ENCODE assay signal across 18 cellular contexts in the genomic region with DNA sequence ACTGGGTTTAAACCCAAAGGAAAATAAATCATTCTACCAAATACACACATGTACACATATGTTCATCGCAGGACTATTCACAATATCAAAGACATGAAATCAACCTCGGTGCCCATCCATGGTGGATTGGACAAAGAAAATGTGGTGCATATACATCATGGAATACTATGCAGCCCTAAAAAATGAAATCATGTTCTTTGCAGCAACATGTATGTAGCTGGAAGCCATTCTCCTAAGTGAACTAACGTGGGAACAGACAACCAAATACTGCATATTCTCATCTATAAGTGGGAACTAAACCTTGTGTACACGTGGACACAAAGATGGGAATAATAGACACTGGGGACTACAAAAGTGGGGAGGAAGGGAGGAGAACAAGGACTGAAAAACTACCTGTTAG.
A peak's percentile ranks its signal among the peaks of the same experiment; 100 is the strongest.
DNase-seq lines count a peak whose midpoint lies in the region; ATAC-seq, FAIRE-seq and TF ChIP-seq lines count a peak whose summit lies in the region.
"Had no signal": no experiment of that assay in that cellular context is flagged by ENCODE, and none has a peak within 500 bp of the region (broad histone marks: within the 10 kb centered on the region; RNA-seq: fewer than 3 reads in every experiment).

No MANE protein-coding gene starts in this region.

- H2BK120ac ChIP-seq in H1 (replicated peaks; ENCODE audit: low read depth, low read length), result no peak overlapping the region
- H2BK120ac ChIP-seq in trophoblast cell (ENCODE audit: insufficient read depth, low read length, poor library complexity), result no peak overlapping the region

- H3K23ac ChIP-seq in H1 (ENCODE audit: insufficient read length) (no peak overlapping the region), trophoblast cell (ENCODE audit: low read length) (peak overlapping the region; percentile 63)

- TF ChIP-seq POLR2A in A549 (IDR thresholded peaks at IDR 0.05; ENCODE audit: low read length) (no peak), H1 (IDR thresholded peaks at IDR 0.05; ENCODE audit: control extremely low read depth in 1 of 2, low read depth in 2 of 2, low read length in 2 of 2) (no peak)

- H2AFZ ChIP-seq in H1 (ENCODE audit: low read length) (no peak overlapping the region), trophoblast cell (ENCODE audit: insufficient read depth, low read length, poor library complexity) (no peak overlapping the region)
- H2AFZ ChIP-seq: GM23248 had no signal

- POLR2A ChIA-PET in A549 (lab: Yijun Ruan, JAX), result no interaction called here
- POLR2A ChIA-PET in H1 (lab: Charles Lee; ENCODE audit: partially characterized antibody), result no interaction called here

- H3K36me3 ChIP-seq in H1 (ENCODE audit: control insufficient read depth in 2 of 4, insufficient read depth in 4 of 4, low read length in 3 of 4) (no peaks in the 10 kb centered on the region), trophoblast cell (ENCODE audit: control insufficient read depth in 1 of 2, insufficient read depth in 2 of 2, low read length in 2 of 2) (no peaks in the 10 kb centered on the region), left lung (no peaks in the 10 kb centered on the region)
- H3K36me3 ChIP-seq: BLaER1 treated with 17β-estradiol and CSF1 and Interleukin-3, amounts not matched to agents 10 nM and 100 nM had no signal

- H2BK5ac ChIP-seq in H1 (ENCODE audit: low read depth, low read length) (no peak overlapping the region), trophoblast cell (ENCODE audit: low read depth, low read length, poor library complexity) (no peak overlapping the region)

- H3K79me2 ChIP-seq in H1 (ENCODE audit: control insufficient read depth in 1 of 2, insufficient read depth in 2 of 2, low read length in 2 of 2) (no peaks in the 10 kb centered on the region), trophoblast cell (ENCODE audit: control insufficient read depth, insufficient read depth, low read length, poor library complexity) (no peaks in the 10 kb centered on the region)

- CTCF ChIA-PET in A549 (lab: Yijun Ruan, JAX) (no interaction called here), H1 (lab: Charles Lee; ENCODE audit: partially characterized antibody) (no interaction called here)

- H3K9ac ChIP-seq in H1 (replicated peaks in 1 of 4; ENCODE audit: extremely low read depth in 1 of 4, low read depth in 3 of 4, low read length in 3 of 4), result no peak overlapping the region
- no peak overlapping the region for H3K9ac ChIP-seq in trophoblast cell (ENCODE audit: low read length)
- H3K9ac ChIP-seq: BLaER1 treated with 17β-estradiol and CSF1 and Interleukin-3, amounts not matched to agents 10 nM and 100 nM; GM23248 had no signal

- no peaks in the 10 kb centered on the region for H3K23me2 ChIP-seq in H1 (ENCODE audit: low read depth, low read length)

- H2BK15ac ChIP-seq in H1 (ENCODE audit: low read length), result no peak overlapping the region

- FAIRE-seq in A549 (lab: Jason Lieb, UNC) (no peak), HTR-8/SVneo (lab: Jason Lieb, UNC) (peak; percentile 85), H1 (lab: Jason Lieb, UNC) (no peak)
- FAIRE-seq: GM19239, H54, HepG2 had no signal

- no peak overlapping the region for H3K56ac ChIP-seq in H1 (replicated peaks; ENCODE audit: insufficient read length, low read depth, low read length)

- H3K4me3 ChIP-seq in A549, result no peak overlapping the region
- no peak overlapping the region for H3K4me3 ChIP-seq in H1 (ENCODE audit: extremely low read depth in 1 of 4, insufficient read depth in 2 of 4, low read depth in 3 of 4, low read length in 4 of 4)
- H3K4me3 ChIP-seq in trophoblast cell (ENCODE audit: low read depth, low read length), result no peak overlapping the region
- H3K4me3 ChIP-seq in left lung, result no peak overlapping the region
- H3K4me3 ChIP-seq: BLaER1 treated with 17β-estradiol and CSF1 and Interleukin-3, amounts not matched to agents 10 nM and 100 nM; GM23248 had no signal

- H4K91ac ChIP-seq in H1 (replicated peaks; ENCODE audit: insufficient read length, low read length) (no peak overlapping the region), trophoblast cell (ENCODE audit: low read depth, low read length) (no peak overlapping the region)

- DNase-seq in A549 (ENCODE audit: low read depth in 1 of 2, low spot score in 1 of 2), result no peak
- no peak for DNase-seq in HTR-8/SVneo (ENCODE audit: insufficient read length, low spot score)
- DNase-seq in H1 (ENCODE audit: low read depth in 1 of 2, low spot score in 2 of 2), result no peak
- DNase-seq in trophoblast cell, result no peak
- no peak for DNase-seq in NCI-H1092 treated with DMSO at 0.1 percent for 48 hours (lab: John Stamatoyannopoulos, UW)
- DNase-seq in 8988T, result no peak
- DNase-seq in left lung, result no peak
- DNase-seq: Calu3; CD8-positive, alpha-beta T cell; DMS79 treated with DMSO at 0.1 percent for 48 hours; GF-D8; GM23248; HCEC 1CT had no signal

- H3K27ac ChIP-seq in A549, result no peak overlapping the region
- no peak overlapping the region for H3K27ac ChIP-seq in H1 (ENCODE audit: low read depth, low read length)
- no peak overlapping the region for H3K27ac ChIP-seq in trophoblast cell (ENCODE audit: low read depth, low read length)
- no peak overlapping the region for H3K27ac ChIP-seq in left lung
- H3K27ac ChIP-seq: 22Rv1; BLaER1 treated with 17β-estradiol and CSF1 and Interleukin-3, amounts not matched to agents 10 nM and 100 nM; GM23248 had no signal

- H3K9me3 ChIP-seq in A549, result no peaks in the 10 kb centered on the region
- no peaks in the 10 kb centered on the region for H3K9me3 ChIP-seq in H1 (ENCODE audit: insufficient read depth in 2 of 2, low read depth in 1 of 2, low read length in 1 of 2)
- no peaks in the 10 kb centered on the region for H3K9me3 ChIP-seq in trophoblast cell (ENCODE audit: insufficient read depth, low read depth, low read length)
- H3K9me3 ChIP-seq in left lung, result no peaks in the 10 kb centered on the region

- intact Hi-C loops in left lung (cut with DNase I), result no loop called here

- no peak overlapping the region for H4K8ac ChIP-seq in H1 (ENCODE audit: extremely low read depth, insufficient read depth, low read length)
- H4K8ac ChIP-seq in trophoblast cell (ENCODE audit: low read depth, low read length), result no peak overlapping the region

- no peak overlapping the region for H2BK20ac ChIP-seq in H1 (ENCODE audit: low read length)

- 41% methylated on average over 4 of the region's 4 CpGs for WGBS in A549 (ENCODE audit: missing lambda C conversion rate)
- 82% methylated on average over 4 of the region's 4 CpGs; no CpG with 5 or more reads in 1 of the 2 experiments for WGBS in H1 (ENCODE audit: extremely low coverage in 1 of 2, insufficient coverage in 1 of 2, insufficient read length in 1 of 2, insufficient replicate concordance in 2 of 2, low coverage in 1 of 2, low lambda C conversion rate in 2 of 2, missing lambda C conversion rate in 1 of 2), 2 experiments
- WGBS in trophoblast cell (ENCODE audit: extremely low coverage, insufficient coverage, insufficient read length), result no CpG with 5 or more reads among the region's 4 CpGs

- H4K20me1 ChIP-seq in H1 (replicated peaks in 1 of 2; ENCODE audit: control insufficient read depth in 1 of 2, insufficient read depth in 2 of 2, low read length in 2 of 2), result no peaks in the 10 kb centered on the region
- H4K20me1 ChIP-seq: BLaER1 treated with 17β-estradiol and CSF1 and Interleukin-3, amounts not matched to agents 10 nM and 100 nM had no signal

- TF ChIP-seq RAD21 in A549 (conservative IDR thresholded peaks at IDR 0.05 in 1 of 2, IDR thresholded peaks at IDR 0.05 in 1 of 2), result no peak
- TF ChIP-seq RAD21 in H1 (IDR thresholded peaks at IDR 0.05 in 1 of 2, conservative IDR thresholded peaks at IDR 0.05 in 1 of 2; ENCODE audit: low read depth in 2 of 2, low read length in 2 of 2), result no peak

- no peak for TF ChIP-seq EP300 in A549 (IDR thresholded peaks at IDR 0.05)
- no peak for TF ChIP-seq EP300 in H1 (IDR thresholded peaks at IDR 0.05; ENCODE audit: borderline replicate concordance in 1 of 2, low read depth in 2 of 2, low read length in 2 of 2)

- H3K18ac ChIP-seq in H1 (ENCODE audit: extremely low read depth, low read length) (no peak overlapping the region), trophoblast cell (ENCODE audit: low read length) (no peak overlapping the region)

- no peak overlapping the region for H3K4ac ChIP-seq in H1 (replicated peaks; ENCODE audit: insufficient read length, low read depth, low read length)
- H3K4ac ChIP-seq in trophoblast cell (ENCODE audit: low read depth, low read length), result no peak overlapping the region

- no peak overlapping the region for H4K12ac ChIP-seq in trophoblast cell (ENCODE audit: low read depth, low read length)

- no peaks in the 10 kb centered on the region for H3K79me1 ChIP-seq in H1 (ENCODE audit: low read depth, low read length)
- H3K79me1 ChIP-seq in trophoblast cell (ENCODE audit: low read length), result no peaks in the 10 kb centered on the region

- H2BK12ac ChIP-seq in H1 (ENCODE audit: low read depth, low read length), result no peak overlapping the region
- no peak overlapping the region for H2BK12ac ChIP-seq in trophoblast cell (ENCODE audit: low read length)

- no peak for TF ChIP-seq CTCF in A549 (IDR thresholded peaks at IDR 0.05)
- no peak for TF ChIP-seq CTCF in H1 (IDR thresholded peaks at IDR 0.05; ENCODE audit: control extremely low read depth in 1 of 3, insufficient read depth in 1 of 3, low read depth in 1 of 3, low read length in 3 of 3)
- TF ChIP-seq CTCF in left lung (IDR thresholded peaks at IDR 0.05), result no peak

- no peak for ATAC-seq in A549
- no peak for ATAC-seq in left lung
- ATAC-seq: CD8-positive, alpha-beta T cell; HepG2 had no signal

- H2AK5ac ChIP-seq in H1 (ENCODE audit: low read depth, low read length) (no peak overlapping the region), trophoblast cell (ENCODE audit: low read length) (no peak overlapping the region)

- H4K5ac ChIP-seq in H1 (ENCODE audit: insufficient read length, low read depth, low read length), result no peak overlapping the region

- H3K4me1 ChIP-seq in A549, result peaks cover 13% of the 10 kb centered on the region; the same call in 2 of the 3 replicates
- H3K4me1 ChIP-seq in H1 (replicated peaks in 1 of 4; ENCODE audit: control insufficient read depth in 3 of 4, insufficient read depth in 4 of 4, low read length in 3 of 4), result no peaks in the 10 kb centered on the region
- H3K4me1 ChIP-seq in trophoblast cell (ENCODE audit: control insufficient read depth in 1 of 2, insufficient read depth in 2 of 2, low read length in 2 of 2), result no peaks in the 10 kb centered on the region
- H3K4me1 ChIP-seq in left lung, result no peaks in the 10 kb centered on the region

- H3K4me2 ChIP-seq in A549 (no peak overlapping the region), H1 (ENCODE audit: insufficient read depth in 1 of 2, low read depth in 2 of 2, low read length in 2 of 2) (no peak overlapping the region), trophoblast cell (ENCODE audit: low read length) (no peak overlapping the region)
- H3K4me2 ChIP-seq: BLaER1 treated with 17β-estradiol and CSF1 and Interleukin-3, amounts not matched to agents 10 nM and 100 nM had no signal

- H3K14ac ChIP-seq in H1 (ENCODE audit: insufficient read length), result no peak overlapping the region
- no peak overlapping the region for H3K14ac ChIP-seq in trophoblast cell (ENCODE audit: low read length)

- H3K27me3 ChIP-seq in H1 (replicated peaks in 1 of 4; ENCODE audit: control insufficient read depth in 3 of 4, extremely low read depth in 1 of 4, insufficient read depth in 3 of 4, low read length in 3 of 4), result no peaks in the 10 kb centered on the region
- no peaks in the 10 kb centered on the region for H3K27me3 ChIP-seq in trophoblast cell (ENCODE audit: insufficient read depth, low read length)
- no peaks in the 10 kb centered on the region for H3K27me3 ChIP-seq in left lung
- H3K27me3 ChIP-seq: BLaER1 treated with 17β-estradiol and CSF1 and Interleukin-3, amounts not matched to agents 10 nM and 100 nM had no signal
